23 cellular contexts compared by ENCODE assay signal in the genomic region with DNA sequence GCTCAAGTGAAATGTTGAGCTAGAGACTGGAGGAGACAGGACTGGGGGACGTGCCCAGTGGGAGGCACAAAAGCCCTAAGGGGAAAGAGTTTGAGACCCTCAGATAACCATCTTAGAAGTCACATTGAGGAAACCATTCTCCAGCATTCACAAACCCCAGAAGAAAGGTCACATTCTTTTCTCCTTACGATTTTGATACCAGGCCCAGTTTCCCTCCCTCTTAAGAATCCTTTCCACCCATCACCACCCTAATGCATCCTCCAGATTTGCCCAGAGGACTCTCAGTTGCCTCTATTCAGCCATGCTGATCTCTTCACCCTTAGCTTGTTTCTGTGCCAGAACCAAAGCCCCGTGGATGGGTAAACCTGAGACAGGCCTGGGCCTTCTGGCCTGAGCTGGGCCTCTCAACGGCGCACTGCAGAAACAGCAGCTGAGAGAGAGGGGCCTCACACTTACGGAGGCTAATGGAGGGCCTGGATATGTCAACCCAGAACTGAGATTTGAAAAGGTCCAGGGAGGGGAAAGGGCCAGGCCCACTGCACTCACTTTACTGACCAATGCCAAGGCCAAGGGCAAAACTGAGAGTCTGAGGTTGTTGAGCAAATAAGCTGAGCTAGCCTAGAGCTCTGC. TPM values are rescaled to one million over a fixed set of nuclear protein-coding genes. Genes with fewer than 3 reads are reported as not detected.
A peak's percentile ranks its signal among the peaks of the same experiment; 100 is the strongest.
DNase-seq lines count a peak whose midpoint lies in the region; ATAC-seq and TF ChIP-seq lines count a peak whose summit lies in the region.
"Had no signal": no experiment of that assay in that cellular context is flagged by ENCODE, and none has a peak within 500 bp of the region (broad histone marks: within the 10 kb centered on the region; RNA-seq: fewer than 3 reads in every experiment).

No MANE protein-coding gene starts in this region.

- no peaks in the 10 kb centered on the region for H3K9me3 Mint-ChIP-seq in osteocyte (ENCODE audit: unreplicated experiment)
- H3K9me3 Mint-ChIP-seq: activated naive CD4-positive, alpha-beta T cell treated with anti-CD3 and anti-CD28 coated beads, Interleukin-2, amount 50 U/mL, for 24 hours had no signal

- H3K4me3 Mint-ChIP-seq in osteocyte (ENCODE audit: unreplicated experiment): no peak overlapping the region
- H3K4me3 Mint-ChIP-seq: activated naive CD4-positive, alpha-beta T cell treated with anti-CD3 and anti-CD28 coated beads, Interleukin-2, amount 50 U/mL, for 24 hours; B cell had no signal

- H3K4me3 ChIP-seq in fibroblast of mammary gland (ENCODE audit: control insufficient read depth, low read depth, low read length) (no peak overlapping the region), H7 (ENCODE audit: insufficient read depth, low read depth, low read length) (no peak overlapping the region)
- H3K4me3 ChIP-seq: hepatocyte, K562, stomach had no signal

- DNase-seq in AG08396 (ENCODE audit: low spot score) (peak; percentile 26), GM13976 (ENCODE audit: low spot score) (peak; percentile 3), fibroblast of mammary gland (ENCODE audit: low read depth) (peak; percentile 50), osteocyte (ENCODE audit: extremely low spot score, unreplicated experiment) (peak; percentile 73), SHP77 (lab: John Stamatoyannopoulos, UW) (no peak), H7 (no peak)
- DNase-seq: kidney glomerular epithelial cell, midbrain, NCI-H1092, NCI-H2171, NCI-H69, OCI-M1, stomach, T1000 had no signal

- no peaks in the 10 kb centered on the region for H3K36me3 ChIP-seq in H7 (replicated peaks; ENCODE audit: control insufficient read depth, insufficient read depth, low read length)
- H3K36me3 ChIP-seq: neutrophil, stomach had no signal

- H3K27ac Mint-ChIP-seq in osteocyte (ENCODE audit: unreplicated experiment): no peak overlapping the region
- H3K27ac Mint-ChIP-seq: activated naive CD4-positive, alpha-beta T cell treated with anti-CD3 and anti-CD28 coated beads, Interleukin-2, amount 50 U/mL, for 24 hours; B cell had no signal

- no peak for TF ChIP-seq POLR2A in GM18505 (IDR thresholded peaks at IDR 0.05; ENCODE audit: borderline replicate concordance, extremely low read depth, insufficient read depth, insufficient read length)

- TF ChIP-seq CTCF in GM13976 (IDR thresholded peaks at IDR 0.05; ENCODE audit: borderline replicate concordance, control extremely low read depth, extremely low read depth, insufficient read depth, missing control alignments) (no peak), fibroblast of mammary gland (conservative IDR thresholded peaks at IDR 0.05; ENCODE audit: control insufficient read depth, insufficient read depth, low read depth, low read length) (no peak), osteocyte (IDR thresholded peaks at IDR 0.05) (no peak)

- H3K4me1 Mint-ChIP-seq in osteocyte (ENCODE audit: unreplicated experiment): no peaks in the 10 kb centered on the region
- H3K4me1 Mint-ChIP-seq: activated naive CD4-positive, alpha-beta T cell treated with anti-CD3 and anti-CD28 coated beads, Interleukin-2, amount 50 U/mL, for 24 hours; B cell had no signal

- no peak for ATAC-seq in GM19455 (IDR thresholded peaks at IDR 0.05; ENCODE audit: unreplicated experiment)
- ATAC-seq in GM18505 (IDR thresholded peaks at IDR 0.05; ENCODE audit: unreplicated experiment): no peak
- ATAC-seq: K562 had no signal

- H3K36me3 Mint-ChIP-seq in osteocyte (ENCODE audit: unreplicated experiment): no peaks in the 10 kb centered on the region
- H3K36me3 Mint-ChIP-seq: activated naive CD4-positive, alpha-beta T cell treated with anti-CD3 and anti-CD28 coated beads, Interleukin-2, amount 50 U/mL, for 24 hours had no signal

- peaks cover 48% of the 10 kb centered on the region for H3K27me3 Mint-ChIP-seq in osteocyte (ENCODE audit: unreplicated experiment)

- H3K27me3 ChIP-seq in H7 (ENCODE audit: control insufficient read depth, insufficient read depth, low read length): peaks cover 3% of the 10 kb centered on the region
- H3K27me3 ChIP-seq: hepatocyte, stomach had no signal

- in situ Hi-C loops in GM13976 (cut with MboI; ENCODE audit: low sequenced_read_pairs, unreplicated experiment): no loop called here

RNA-seq across cellular contexts. Expression of a gene that starts 32.3 kb away (rescaled TPM):
- 10.2 and 12.3 TPM in 2 replicates for total RNA-seq in osteocyte
- total RNA-seq in H7 (2014; rRNA removed; shearing (Covaris generic)): 11.6 and 15.8 TPM in 2 replicates

RNA-seq across cellular contexts. Expression of a gene that starts 40.6 kb away (rescaled TPM):
- not detected in 2 replicates for total RNA-seq in osteocyte
- total RNA-seq in H7 (2014; rRNA removed; shearing (Covaris generic)): 0.17 TPM in 1 of 2 replicates, not detected in the other
- total RNA-seq: B cell, fibroblast of lung, SK-MEL-5 had no signal

Comparison
In these comparisons a context has a peak if more than half of its experiments do, and no peak if none do; other contexts are left out.
1. DNase-seq: peak in AG08396 (single experiment), GM13976 (single experiment), fibroblast of mammary gland (single experiment) and osteocyte (single experiment); none in SHP77 (0 of 2) and H7 (single experiment).